ENCODE assay signal across 9 cellular contexts in the genomic region with DNA sequence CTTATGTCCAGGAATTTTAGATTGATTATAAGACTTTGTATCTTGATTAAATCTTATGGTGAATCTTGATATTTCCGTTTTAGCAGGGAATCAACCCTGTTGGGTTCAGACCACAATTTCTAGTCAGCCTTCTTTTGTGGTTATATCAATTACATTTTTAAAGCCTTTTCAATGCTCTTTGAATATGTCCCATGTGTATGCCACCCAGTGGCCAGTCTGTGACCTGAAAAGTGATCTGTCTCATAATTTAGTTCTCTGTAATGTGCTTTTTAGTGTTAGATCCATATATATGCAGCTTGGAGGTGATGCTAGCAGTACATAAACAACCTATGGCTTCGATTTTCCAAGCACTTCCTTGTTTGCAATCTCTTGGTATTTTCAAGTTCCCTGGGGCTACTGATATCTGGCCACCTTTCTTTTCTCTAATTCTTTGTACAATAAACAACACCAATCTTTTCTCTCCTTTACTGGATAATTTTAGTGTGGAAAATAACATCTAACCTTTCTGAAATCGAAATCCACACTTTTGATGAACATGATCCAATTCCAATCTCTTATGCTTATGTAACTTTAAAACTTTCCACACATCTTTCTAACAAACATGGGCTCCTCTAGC. TPM values are rescaled to one million over a fixed set of nuclear protein-coding genes. Genes with fewer than 3 reads are reported as not detected.
A peak's percentile ranks its signal among the peaks of the same experiment; 100 is the strongest.
DNase-seq lines count a peak whose midpoint lies in the region; ATAC-seq and TF ChIP-seq lines count a peak whose summit lies in the region.
"Had no signal": no experiment of that assay in that cellular context is flagged by ENCODE, and none has a peak within 500 bp of the region (broad histone marks: within the 10 kb centered on the region; RNA-seq: fewer than 3 reads in every experiment).

No MANE protein-coding gene starts in this region.

- H3K36me3 Mint-ChIP-seq in glutamatergic neuron (ENCODE audit: unreplicated experiment) = no peaks in the 10 kb centered on the region
- H3K36me3 Mint-ChIP-seq in activated CD8-positive, alpha-beta memory T cell treated with anti-CD3 and anti-CD28 coated beads, Interleukin-2, amount 10 ng/mL, durations not matched to agents 7 days and 5 days = no peaks in the 10 kb centered on the region

- in situ Hi-C loops in SK-MEL-5 (cut with HindIII; ENCODE audit: low pct_unique_long_range_greater_than_20kb, low sequenced_read_pairs) = no loop called here

- no peak for DNase-seq in AG09319 (ENCODE audit: extremely low read depth, low read depth)
- DNase-seq in SK-MEL-5 (ENCODE audit: low read depth, low spot score) = peak; percentile 39
- DNase-seq in glutamatergic neuron = no peak
- DNase-seq in NCI-H526 treated with DMSO at 0.1 percent for 48 hours (lab: John Stamatoyannopoulos, UW) = no peak
- DNase-seq in activated CD8-positive, alpha-beta memory T cell treated with anti-CD3 and anti-CD28 coated beads, Interleukin-2, amount 10 ng/mL, durations not matched to agents 7 days and 5 days = no peak
- no peak for DNase-seq in SK-N-DZ (ENCODE audit: low spot score)
- DNase-seq: MG63 had no signal

- peak; percentile 21 for TF ChIP-seq CTCF in AG09319 (IDR thresholded peaks at IDR 0.05; ENCODE audit: low read depth, low read length)
- TF ChIP-seq CTCF in GM12874 (IDR thresholded peaks at IDR 0.05; ENCODE audit: insufficient read depth, low read depth, low read length) = peak; percentile 47; the same call in 1 of the 2 replicates
- TF ChIP-seq CTCF in glutamatergic neuron (IDR thresholded peaks at IDR 0.05; ENCODE audit: partially characterized antibody, unreplicated experiment) = peak; percentile 29

- no peak overlapping the region for H3K27ac Mint-ChIP-seq in glutamatergic neuron (ENCODE audit: unreplicated experiment)
- H3K27ac Mint-ChIP-seq in activated CD8-positive, alpha-beta memory T cell treated with anti-CD3 and anti-CD28 coated beads, Interleukin-2, amount 10 ng/mL, durations not matched to agents 7 days and 5 days = no peak overlapping the region

- CTCF ChIA-PET in activated CD8-positive, alpha-beta memory T cell treated with anti-CD3 and anti-CD28 coated beads, Interleukin-2, amount 10 ng/mL, durations not matched to agents 7 days and 5 days (lab: Charles Lee) = interaction anchor here (1.2 kb wide), 1 partner anchor 52 kb away, joined by 3 read pairs; no protein-coding TSS in a partner anchor

- no peaks in the 10 kb centered on the region for H3K9me3 Mint-ChIP-seq in glutamatergic neuron (ENCODE audit: unreplicated experiment)
- no peaks in the 10 kb centered on the region for H3K9me3 Mint-ChIP-seq in activated CD8-positive, alpha-beta memory T cell treated with anti-CD3 and anti-CD28 coated beads, Interleukin-2, amount 10 ng/mL, durations not matched to agents 7 days and 5 days (ENCODE audit: low read depth)

- H3K4me3 Mint-ChIP-seq in glutamatergic neuron (ENCODE audit: unreplicated experiment) = no peak overlapping the region
- no peak overlapping the region for H3K4me3 Mint-ChIP-seq in activated CD8-positive, alpha-beta memory T cell treated with anti-CD3 and anti-CD28 coated beads, Interleukin-2, amount 10 ng/mL, durations not matched to agents 7 days and 5 days

- ATAC-seq in activated CD8-positive, alpha-beta memory T cell treated with anti-CD3 and anti-CD28 coated beads, Interleukin-2, amount 10 ng/mL, durations not matched to agents 7 days and 5 days = no peak
- no peak for ATAC-seq in HG03460 (IDR thresholded peaks at IDR 0.05; ENCODE audit: unreplicated experiment)

- H3K4me1 Mint-ChIP-seq in glutamatergic neuron (ENCODE audit: low read depth, unreplicated experiment) = peaks cover 11% of the 10 kb centered on the region
- no peaks in the 10 kb centered on the region for H3K4me1 Mint-ChIP-seq in activated CD8-positive, alpha-beta memory T cell treated with anti-CD3 and anti-CD28 coated beads, Interleukin-2, amount 10 ng/mL, durations not matched to agents 7 days and 5 days

- H3K27me3 Mint-ChIP-seq in glutamatergic neuron (ENCODE audit: unreplicated experiment) = no peaks in the 10 kb centered on the region
- H3K27me3 Mint-ChIP-seq in activated CD8-positive, alpha-beta memory T cell treated with anti-CD3 and anti-CD28 coated beads, Interleukin-2, amount 10 ng/mL, durations not matched to agents 7 days and 5 days = peaks cover 44% of the 10 kb centered on the region

RNA-seq across cellular contexts. Expression of a gene that starts 28.8 kb away (rescaled TPM):
- total RNA-seq in SK-MEL-5 (2014; rRNA removed; shearing (Covaris generic)) = not detected in 2 replicates
- 0.15 TPM in 1 of 2 replicates, not detected in the other for polyA plus RNA-seq in SK-MEL-5 (2015; cell fraction: cytosol; rRNA removed)
- polyA plus RNA-seq in SK-MEL-5 (2015; cell fraction: nucleus; rRNA removed) = not detected in 2 replicates
- total RNA-seq in glutamatergic neuron (ENCODE audit: unreplicated experiment) = 1.1 TPM
- under 1 TPM in 1 of 2 experiments, not detected in 1; 0.68 TPM for total RNA-seq in activated CD8-positive, alpha-beta memory T cell treated with anti-CD3 and anti-CD28 coated beads, Interleukin-2, amount 10 ng/mL, durations not matched to agents 7 days and 5 days
- 0.09 TPM in 1 of 2 replicates, not detected in the other for polyA plus RNA-seq in SK-N-DZ (2014; cell fraction: cytosol; rRNA removed)
- polyA plus RNA-seq in SK-N-DZ (2014; cell fraction: nucleus; rRNA removed) = 0.06 and 0.57 TPM in 2 replicates
